Comparison of ENCODE assay signal across 9 cellular contexts in genomic region chr5:54520940-54521339, GRCh38. TPM values are rescaled to one million over a fixed set of nuclear protein-coding genes. Genes with fewer than 3 reads are reported as not detected.
A peak's percentile ranks its signal among the peaks of the same experiment; 100 is the strongest.
DNase-seq lines count a peak whose midpoint lies in the region; ATAC-seq and TF ChIP-seq lines count a peak whose summit lies in the region.
"Had no signal": no experiment of that assay in that cellular context is flagged by ENCODE, and none has a peak within 500 bp of the region (broad histone marks: within the 10 kb centered on the region; RNA-seq: fewer than 3 reads in every experiment).

No MANE protein-coding gene starts in this region.

- no peaks in the 10 kb centered on the region for H3K27me3 ChIP-seq in smooth muscle cell (ENCODE audit: low read depth)

- peaks cover 58% of the 10 kb centered on the region for H3K4me1 Mint-ChIP-seq in activated naive CD8-positive, alpha-beta T cell treated with anti-CD3 and anti-CD28 coated beads for 36 hours

- WGBS in smooth muscle cell (ENCODE audit: low lambda C conversion rate), result 67% methylated on average over 2 of the region's 2 CpGs

- peaks cover 64% of the 10 kb centered on the region for H4K20me1 ChIP-seq in smooth muscle cell (ENCODE audit: low read depth)

- POLR2A ChIA-PET in HEK293 (lab: Yijun Ruan, JAX), result interaction anchor here (0.6 kb wide), 1 partner anchor 129 kb away, joined by 3 read pairs; no protein-coding TSS in a partner anchor

- H3K36me3 ChIP-seq in HEK293 (ENCODE audit: control insufficient read depth in 2 of 2, insufficient read depth in 1 of 2, low read length in 2 of 2) (peaks cover 4 to 10% of the 10 kb centered on the region in 2 experiments; a peak in 2 of 3 replicates), smooth muscle cell (ENCODE audit: low read depth) (no peaks in the 10 kb centered on the region)

- peak overlapping the region; percentile 60 for H3K9ac ChIP-seq in smooth muscle cell (ENCODE audit: low read depth)

- no peaks in the 10 kb centered on the region for H3K27me3 Mint-ChIP-seq in activated naive CD8-positive, alpha-beta T cell treated with anti-CD3 and anti-CD28 coated beads for 36 hours

- peak overlapping the region; percentile 77 for H3K4me3 Mint-ChIP-seq in activated naive CD8-positive, alpha-beta T cell treated with anti-CD3 and anti-CD28 coated beads for 36 hours

- peak overlapping the region; percentile 83 for H3K4me2 ChIP-seq in smooth muscle cell

- DNase-seq in activated naive CD8-positive, alpha-beta T cell treated with anti-CD3 and anti-CD28 coated beads for 36 hours, result no peak
- no peak for DNase-seq in smooth muscle cell (lab: John Stamatoyannopoulos, UW; ENCODE audit: unreplicated experiment)
- DNase-seq in DMS114 treated with DMSO at 0.1 percent for 48 hours (lab: John Stamatoyannopoulos, UW; ENCODE audit: unreplicated experiment), result no peak
- DNase-seq in NOMO-1 treated with DMSO at 0.1 percent for 48 hours (lab: John Stamatoyannopoulos, UW; ENCODE audit: unreplicated experiment), result no peak
- no peak for DNase-seq in GM13977 (ENCODE audit: low spot score)
- DNase-seq: NCI-H748 treated with DMSO at 0.1 percent for 48 hours had no signal

- H3K4me1 ChIP-seq in HEK293 (ENCODE audit: control insufficient read depth, insufficient read depth, low read length) (peaks cover 17% of the 10 kb centered on the region), smooth muscle cell (ENCODE audit: low read depth) (peaks cover 32% of the 10 kb centered on the region)

- in situ Hi-C loops in GM13977 (cut with MboI; ENCODE audit: low pct_unique_long_range_greater_than_20kb, low sequenced_read_pairs, unreplicated experiment), result loop anchor here (10.0 kb wide), 1 partner anchor 334 kb away; no protein-coding TSS in a partner anchor

- H3F3A ChIP-seq in smooth muscle cell (ENCODE audit: low read depth), result no peaks in the 10 kb centered on the region

- H3K27ac ChIP-seq in HEK293 (ENCODE audit: extremely low read depth, low read depth, low read length), result no peak overlapping the region
- H3K27ac ChIP-seq in smooth muscle cell (ENCODE audit: low read depth), result peak overlapping the region; percentile 74

- H2AFZ ChIP-seq in smooth muscle cell (ENCODE audit: low read depth), result peak overlapping the region; percentile 11

- H3K9me3 Mint-ChIP-seq in activated naive CD8-positive, alpha-beta T cell treated with anti-CD3 and anti-CD28 coated beads for 36 hours, result no peaks in the 10 kb centered on the region

- H3K36me3 Mint-ChIP-seq in activated naive CD8-positive, alpha-beta T cell treated with anti-CD3 and anti-CD28 coated beads for 36 hours, result peaks cover 5% of the 10 kb centered on the region

- CTCF ChIA-PET in HEK293 (lab: Yijun Ruan, JAX), result interaction anchor here (2.1 kb wide), 1 partner anchor 325 kb away, joined by 11 read pairs; no protein-coding TSS in a partner anchor

- H3K9me3 ChIP-seq in HEK293 (ENCODE audit: control insufficient read depth, insufficient read depth, low read depth, low read length) (no peaks in the 10 kb centered on the region), iPS-18c (ENCODE audit: control insufficient read depth, insufficient read depth, low read length) (no peaks in the 10 kb centered on the region), smooth muscle cell (replicated peaks; ENCODE audit: low read depth) (no peaks in the 10 kb centered on the region)

- peaks cover 77% of the 10 kb centered on the region for H3K79me2 ChIP-seq in smooth muscle cell (ENCODE audit: low read depth)

- ATAC-seq in HG03460 (IDR thresholded peaks at IDR 0.05; ENCODE audit: unreplicated experiment), result no peak

- TF ChIP-seq CTCF in HEK293 (tag by site-specific recombination; IDR thresholded peaks at IDR 0.05) (no peak), smooth muscle cell (IDR thresholded peaks at IDR 0.05; ENCODE audit: borderline replicate concordance, insufficient read depth, poor library complexity, severe bottlenecking) (no peak), GM13977 (IDR thresholded peaks at IDR 0.05; ENCODE audit: extremely low read depth, insufficient read depth, missing control alignments) (no peak)

- H3K27ac Mint-ChIP-seq in activated naive CD8-positive, alpha-beta T cell treated with anti-CD3 and anti-CD28 coated beads for 36 hours, result no peak overlapping the region

- H3K4me3 ChIP-seq in HEK293 (ENCODE audit: low read depth, low read length) (peak overlapping the region; percentile 34), iPS-18c (ENCODE audit: insufficient read depth, low read depth, low read length) (peak overlapping the region; percentile 32; the same call in 1 of the 2 replicates), smooth muscle cell (peak overlapping the region; percentile 91)

TF ChIP-seq in HEK293, 187 proteins besides CTCF, POLR2A, EP300 and RAD21:
- TF ChIP-seq FEZF1 (tag by site-specific recombination; IDR thresholded peaks at IDR 0.05) (no peak), ZNF555 (tag by site-specific recombination; conservative IDR thresholded peaks at IDR 0.05) (no peak), ZNF335 (tag by site-specific recombination; conservative IDR thresholded peaks at IDR 0.05) (peak; percentile 40; the same call in 1 of the 2 replicates), KLF10 (tag by site-specific recombination; IDR thresholded peaks at IDR 0.05) (no peak)

RNA-seq across cellular contexts. Expression of gene SNX18, which starts 3.4 kb away (rescaled TPM):
- 1 to 10 TPM; 7.4 to 7.6 TPM for total RNA-seq in activated naive CD8-positive, alpha-beta T cell treated with anti-CD3 and anti-CD28 coated beads for 36 hours
- 16.7 and 17.5 TPM in 2 replicates for total RNA-seq in smooth muscle cell
- polyA plus RNA-seq in smooth muscle cell, result 3.5 and 4.7 TPM in 2 replicates

Comparison
In these comparisons a context has a peak if more than half of its experiments do, and no peak if none do; other contexts are left out.
1. H3K4me3 ChIP-seq: peak in every context shown above with its lines; median percentile 91 in smooth muscle cell; 34 in HEK293; 32 in iPS-18c.